ENCODE assay signal across 1 cellular context in the genomic region with DNA sequence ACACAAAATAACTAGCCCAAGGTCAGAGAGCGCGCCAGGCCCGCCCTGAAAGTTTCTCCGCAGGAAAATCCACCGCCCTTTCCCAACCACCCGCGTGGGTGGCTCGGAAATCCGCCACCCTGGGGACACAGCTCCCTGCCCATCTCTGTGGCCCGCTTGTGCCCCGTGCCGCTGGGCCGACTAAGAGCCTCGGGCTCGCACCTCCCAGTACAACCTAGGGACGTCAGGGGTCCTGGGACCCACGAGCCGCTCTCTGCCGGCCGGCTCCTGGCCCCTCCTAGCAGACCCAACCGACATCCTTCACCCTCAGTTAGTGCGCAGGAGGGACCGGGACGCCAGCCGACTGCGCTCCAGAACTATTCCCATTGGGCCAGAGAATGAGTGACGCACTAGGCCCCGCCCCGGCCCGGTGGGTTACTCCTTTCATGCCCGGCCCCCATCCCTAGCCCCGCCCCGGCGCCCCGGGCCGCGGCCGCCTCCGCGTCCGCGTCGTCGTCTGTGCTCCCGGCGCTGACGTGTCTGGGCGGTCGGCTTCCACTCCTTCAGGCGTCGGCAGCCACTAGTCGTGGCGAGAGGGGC.
TF ChIP-seq lines count a peak whose summit lies in the region.

No MANE protein-coding gene starts in this region.

TF ChIP-seq in GM23338, 12 proteins besides CTCF, POLR2A, EP300 and RAD21 (continued from another document):
- TF ChIP-seq JUNB (IDR thresholded peaks at IDR 0.05; ENCODE audit: unreplicated experiment), result no peak
- no peak for TF ChIP-seq NANOG (IDR thresholded peaks at IDR 0.05; ENCODE audit: borderline replicate concordance)
- TF ChIP-seq, protein P1, sequence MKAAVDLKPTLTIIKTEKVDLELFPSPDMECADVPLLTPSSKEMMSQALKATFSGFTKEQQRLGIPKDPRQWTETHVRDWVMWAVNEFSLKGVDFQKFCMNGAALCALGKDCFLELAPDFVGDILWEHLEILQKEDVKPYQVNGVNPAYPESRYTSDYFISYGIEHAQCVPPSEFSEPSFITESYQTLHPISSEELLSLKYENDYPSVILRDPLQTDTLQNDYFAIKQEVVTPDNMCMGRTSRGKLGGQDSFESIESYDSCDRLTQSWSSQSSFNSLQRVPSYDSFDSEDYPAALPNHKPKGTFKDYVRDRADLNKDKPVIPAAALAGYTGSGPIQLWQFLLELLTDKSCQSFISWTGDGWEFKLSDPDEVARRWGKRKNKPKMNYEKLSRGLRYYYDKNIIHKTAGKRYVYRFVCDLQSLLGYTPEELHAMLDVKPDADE (IDR thresholded peaks at IDR 0.05), result no peak
